ENCODE assay signal across 8 cellular contexts in genomic region chr11:114762437-114762836, GRCh38.
A peak's percentile ranks its signal among the peaks of the same experiment; 100 is the strongest.
DNase-seq lines count a peak whose midpoint lies in the region; ATAC-seq and TF ChIP-seq lines count a peak whose summit lies in the region.

No MANE protein-coding gene starts in this region.

- no peak overlapping the region for H3K9ac ChIP-seq in neural progenitor cell

- H3K36me3 Mint-ChIP-seq in neural progenitor cell = no peaks in the 10 kb centered on the region

- no peak overlapping the region for H3K4me3 ChIP-seq in neural progenitor cell

- no peaks in the 10 kb centered on the region for H3K79me2 ChIP-seq in neural progenitor cell (ENCODE audit: low read depth)

- H3F3A ChIP-seq in neural progenitor cell (ENCODE audit: low read depth) = no peaks in the 10 kb centered on the region

- H4K20me1 ChIP-seq in neural progenitor cell (ENCODE audit: low read depth) = no peaks in the 10 kb centered on the region

- H3K27ac Mint-ChIP-seq in neural progenitor cell = no peak overlapping the region

- peak; percentile 7 for DNase-seq in CMK (ENCODE audit: low read depth)
- DNase-seq in HT1080 (ENCODE audit: low read depth) = peak; percentile 41
- peak; percentile 40 for DNase-seq in SKM-1 treated with dmso at 0.1 percent for 144 hours (lab: John Stamatoyannopoulos, UW; ENCODE audit: unreplicated experiment)
- DNase-seq in fibroblast of peridontal ligament (ENCODE audit: extremely low read depth) = peak; percentile 59
- peak; percentile 83 for DNase-seq in neural progenitor cell (ENCODE audit: low spot score)
- DNase-seq in epidermal melanocyte (ENCODE audit: insufficient read length, low spot score) = no peak
- no peak for DNase-seq in effector CD4-positive, alpha-beta T cell

- H3K36me3 ChIP-seq in neural progenitor cell = no peaks in the 10 kb centered on the region

- H2AFZ ChIP-seq in neural progenitor cell (replicated peaks) = no peak overlapping the region

- H3K27ac ChIP-seq in neural progenitor cell = no peak overlapping the region

- no peaks in the 10 kb centered on the region for H3K4me1 ChIP-seq in neural progenitor cell

- H3K9me3 Mint-ChIP-seq in neural progenitor cell = no peaks in the 10 kb centered on the region

- no peaks in the 10 kb centered on the region for H3K27me3 ChIP-seq in neural progenitor cell

- peaks cover 8% of the 10 kb centered on the region for H3K4me1 Mint-ChIP-seq in neural progenitor cell

- H3K4me2 ChIP-seq in neural progenitor cell = no peak overlapping the region

- no peak overlapping the region for H3K4me3 Mint-ChIP-seq in neural progenitor cell

- no peaks in the 10 kb centered on the region for H3K27me3 Mint-ChIP-seq in neural progenitor cell (ENCODE audit: insufficient read depth, low read depth)

- no peak for ATAC-seq in GM21423 (IDR thresholded peaks at IDR 0.05; ENCODE audit: unreplicated experiment)

- no peaks in the 10 kb centered on the region for H3K9me3 ChIP-seq in neural progenitor cell (ENCODE audit: low read depth)

- TF ChIP-seq CTCF in neural progenitor cell (IDR thresholded peaks at IDR 0.05) = peak; percentile 87

Comparison
In these comparisons a context has a peak if more than half of its experiments do, and no peak if none do; other contexts are left out.
1. DNase-seq: peak in CMK (single experiment), HT1080 (single experiment), SKM-1 treated with dmso at 0.1 percent for 144 hours (single experiment), fibroblast of peridontal ligament (single experiment) and neural progenitor cell (single experiment); none in epidermal melanocyte (single experiment) and effector CD4-positive, alpha-beta T cell (single experiment).